ENCODE assay signal across 1 cellular context in genomic region chr7:3119963-3120362, GRCh38.
TF ChIP-seq lines count a peak whose summit lies in the region.

No MANE protein-coding gene starts in this region.

TF ChIP-seq in H1, 55 proteins besides CTCF, POLR2A, EP300 and RAD21:
- TF ChIP-seq, protein P1, sequence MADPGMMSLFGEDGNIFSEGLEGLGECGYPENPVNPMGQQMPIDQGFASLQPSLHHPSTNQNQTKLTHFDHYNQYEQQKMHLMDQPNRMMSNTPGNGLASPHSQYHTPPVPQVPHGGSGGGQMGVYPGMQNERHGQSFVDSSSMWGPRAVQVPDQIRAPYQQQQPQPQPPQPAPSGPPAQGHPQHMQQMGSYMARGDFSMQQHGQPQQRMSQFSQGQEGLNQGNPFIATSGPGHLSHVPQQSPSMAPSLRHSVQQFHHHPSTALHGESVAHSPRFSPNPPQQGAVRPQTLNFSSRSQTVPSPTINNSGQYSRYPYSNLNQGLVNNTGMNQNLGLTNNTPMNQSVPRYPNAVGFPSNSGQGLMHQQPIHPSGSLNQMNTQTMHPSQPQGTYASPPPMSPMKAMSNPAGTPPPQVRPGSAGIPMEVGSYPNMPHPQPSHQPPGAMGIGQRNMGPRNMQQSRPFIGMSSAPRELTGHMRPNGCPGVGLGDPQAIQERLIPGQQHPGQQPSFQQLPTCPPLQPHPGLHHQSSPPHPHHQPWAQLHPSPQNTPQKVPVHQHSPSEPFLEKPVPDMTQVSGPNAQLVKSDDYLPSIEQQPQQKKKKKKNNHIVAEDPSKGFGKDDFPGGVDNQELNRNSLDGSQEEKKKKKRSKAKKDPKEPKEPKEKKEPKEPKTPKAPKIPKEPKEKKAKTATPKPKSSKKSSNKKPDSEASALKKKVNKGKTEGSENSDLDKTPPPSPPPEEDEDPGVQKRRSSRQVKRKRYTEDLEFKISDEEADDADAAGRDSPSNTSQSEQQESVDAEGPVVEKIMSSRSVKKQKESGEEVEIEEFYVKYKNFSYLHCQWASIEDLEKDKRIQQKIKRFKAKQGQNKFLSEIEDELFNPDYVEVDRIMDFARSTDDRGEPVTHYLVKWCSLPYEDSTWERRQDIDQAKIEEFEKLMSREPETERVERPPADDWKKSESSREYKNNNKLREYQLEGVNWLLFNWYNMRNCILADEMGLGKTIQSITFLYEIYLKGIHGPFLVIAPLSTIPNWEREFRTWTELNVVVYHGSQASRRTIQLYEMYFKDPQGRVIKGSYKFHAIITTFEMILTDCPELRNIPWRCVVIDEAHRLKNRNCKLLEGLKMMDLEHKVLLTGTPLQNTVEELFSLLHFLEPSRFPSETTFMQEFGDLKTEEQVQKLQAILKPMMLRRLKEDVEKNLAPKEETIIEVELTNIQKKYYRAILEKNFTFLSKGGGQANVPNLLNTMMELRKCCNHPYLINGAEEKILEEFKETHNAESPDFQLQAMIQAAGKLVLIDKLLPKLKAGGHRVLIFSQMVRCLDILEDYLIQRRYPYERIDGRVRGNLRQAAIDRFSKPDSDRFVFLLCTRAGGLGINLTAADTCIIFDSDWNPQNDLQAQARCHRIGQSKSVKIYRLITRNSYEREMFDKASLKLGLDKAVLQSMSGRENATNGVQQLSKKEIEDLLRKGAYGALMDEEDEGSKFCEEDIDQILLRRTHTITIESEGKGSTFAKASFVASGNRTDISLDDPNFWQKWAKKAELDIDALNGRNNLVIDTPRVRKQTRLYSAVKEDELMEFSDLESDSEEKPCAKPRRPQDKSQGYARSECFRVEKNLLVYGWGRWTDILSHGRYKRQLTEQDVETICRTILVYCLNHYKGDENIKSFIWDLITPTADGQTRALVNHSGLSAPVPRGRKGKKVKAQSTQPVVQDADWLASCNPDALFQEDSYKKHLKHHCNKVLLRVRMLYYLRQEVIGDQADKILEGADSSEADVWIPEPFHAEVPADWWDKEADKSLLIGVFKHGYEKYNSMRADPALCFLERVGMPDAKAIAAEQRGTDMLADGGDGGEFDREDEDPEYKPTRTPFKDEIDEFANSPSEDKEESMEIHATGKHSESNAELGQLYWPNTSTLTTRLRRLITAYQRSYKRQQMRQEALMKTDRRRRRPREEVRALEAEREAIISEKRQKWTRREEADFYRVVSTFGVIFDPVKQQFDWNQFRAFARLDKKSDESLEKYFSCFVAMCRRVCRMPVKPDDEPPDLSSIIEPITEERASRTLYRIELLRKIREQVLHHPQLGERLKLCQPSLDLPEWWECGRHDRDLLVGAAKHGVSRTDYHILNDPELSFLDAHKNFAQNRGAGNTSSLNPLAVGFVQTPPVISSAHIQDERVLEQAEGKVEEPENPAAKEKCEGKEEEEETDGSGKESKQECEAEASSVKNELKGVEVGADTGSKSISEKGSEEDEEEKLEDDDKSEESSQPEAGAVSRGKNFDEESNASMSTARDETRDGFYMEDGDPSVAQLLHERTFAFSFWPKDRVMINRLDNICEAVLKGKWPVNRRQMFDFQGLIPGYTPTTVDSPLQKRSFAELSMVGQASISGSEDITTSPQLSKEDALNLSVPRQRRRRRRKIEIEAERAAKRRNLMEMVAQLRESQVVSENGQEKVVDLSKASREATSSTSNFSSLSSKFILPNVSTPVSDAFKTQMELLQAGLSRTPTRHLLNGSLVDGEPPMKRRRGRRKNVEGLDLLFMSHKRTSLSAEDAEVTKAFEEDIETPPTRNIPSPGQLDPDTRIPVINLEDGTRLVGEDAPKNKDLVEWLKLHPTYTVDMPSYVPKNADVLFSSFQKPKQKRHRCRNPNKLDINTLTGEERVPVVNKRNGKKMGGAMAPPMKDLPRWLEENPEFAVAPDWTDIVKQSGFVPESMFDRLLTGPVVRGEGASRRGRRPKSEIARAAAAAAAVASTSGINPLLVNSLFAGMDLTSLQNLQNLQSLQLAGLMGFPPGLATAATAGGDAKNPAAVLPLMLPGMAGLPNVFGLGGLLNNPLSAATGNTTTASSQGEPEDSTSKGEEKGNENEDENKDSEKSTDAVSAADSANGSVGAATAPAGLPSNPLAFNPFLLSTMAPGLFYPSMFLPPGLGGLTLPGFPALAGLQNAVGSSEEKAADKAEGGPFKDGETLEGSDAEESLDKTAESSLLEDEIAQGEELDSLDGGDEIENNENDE (IDR thresholded peaks at IDR 0.05; ENCODE audit: insufficient replicate concordance, low read length), result no peak
- TF ChIP-seq RFX5 (IDR thresholded peaks at IDR 0.05; ENCODE audit: borderline replicate concordance, low read depth, low read length) (no peak), TAF1 (IDR thresholded peaks at IDR 0.05; ENCODE audit: low read depth, low read length) (no peak), GABPA (IDR thresholded peaks at IDR 0.05; ENCODE audit: borderline replicate concordance, insufficient read depth, low read length) (no peak), KDM4A (IDR thresholded peaks at IDR 0.05; ENCODE audit: low read depth, low read length, severe bottlenecking) (no peak), YY1 (IDR thresholded peaks at IDR 0.05; ENCODE audit: low read depth, low read length) (no peak), RXRA (IDR thresholded peaks at IDR 0.05; ENCODE audit: insufficient read depth, low read depth, low read length) (no peak), CBX8 (IDR thresholded peaks at IDR 0.05; ENCODE audit: borderline replicate concordance, low read depth, low read length) (no peak), ASH2L (IDR thresholded peaks at IDR 0.05; ENCODE audit: low read length) (no peak), CREB1 (IDR thresholded peaks at IDR 0.05) (no peak), SP4 (IDR thresholded peaks at IDR 0.05; ENCODE audit: low read length) (no peak), KDM1A (IDR thresholded peaks at IDR 0.05; ENCODE audit: borderline replicate concordance, low read length) (no peak), SIN3A (conservative IDR thresholded peaks at IDR 0.05 in 1 of 2, IDR thresholded peaks at IDR 0.05 in 1 of 2; ENCODE audit: low read depth in 1 of 2, low read length in 2 of 2) (no peak), POU5F1 (IDR thresholded peaks at IDR 0.05; ENCODE audit: low read depth, low read length) (no peak), SAP30 (IDR thresholded peaks at IDR 0.05; ENCODE audit: insufficient read depth, insufficient replicate concordance, low read length) (no peak), ZNF274 (IDR thresholded peaks at IDR 0.05; ENCODE audit: borderline replicate concordance, extremely low read depth, low read length) (no peak)
TF ChIP-seq in H1: peak in this region for 0.
